Comparison of ENCODE assay signal across 29 cellular contexts in the genomic region with DNA sequence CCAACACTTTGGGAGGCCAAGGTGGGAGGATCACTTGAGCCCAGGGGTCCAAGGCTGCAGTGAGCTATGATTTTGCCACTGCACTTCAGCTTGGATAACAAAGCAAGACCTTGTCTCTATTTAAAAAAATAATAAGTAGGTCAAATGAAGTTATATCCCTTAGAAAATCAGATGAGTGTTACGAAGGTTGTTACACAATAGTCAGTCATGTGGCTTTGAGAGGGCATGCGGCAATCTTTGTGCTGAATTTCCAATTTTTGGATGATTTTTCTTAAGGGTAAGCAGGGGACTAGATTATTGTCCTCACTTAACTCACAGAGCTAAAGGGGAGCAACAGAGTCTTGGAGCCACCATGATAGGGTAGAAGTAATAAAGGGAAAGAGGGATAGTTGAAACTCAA.
"Had no signal": no experiment of that assay in that cellular context is flagged by ENCODE, and none has a peak within 500 bp of the region (broad histone marks: within the 10 kb centered on the region; RNA-seq: fewer than 3 reads in every experiment).

No MANE protein-coding gene starts in this region.

- H3K27ac Mint-ChIP-seq: activated CD4-positive, alpha-beta memory T cell treated with anti-CD3 and anti-CD28 coated beads, Interleukin-2, amount 10 ng/mL, durations not matched to agents 7 days and 5 days; activated CD4-positive, alpha-beta T cell treated with anti-CD3 and anti-CD28 coated beads, Interleukin-2, amount 10 ng/mL, durations not matched to agents 7 days and 5 days; activated naive CD4-positive, alpha-beta T cell treated with anti-CD3 and anti-CD28 coated beads, Interleukin-2, amount 50 U/mL, for 24 hours; activated naive CD8-positive, alpha-beta T cell treated with anti-CD3 and anti-CD28 coated beads, Interleukin-2, amount 50 U/mL, for 24 hours; activated T-helper 17 cell treated with anti-CD3 and anti-CD28 coated beads, Interleukin-2, amount 50 U/mL, for 72 hours; T-helper 17 cell had no signal

- H3K79me2 ChIP-seq: parathyroid adenoma had no signal

- H3K4me3 ChIP-seq: colonic mucosa, heart left ventricle, lower lobe of right lung, psoas muscle, right atrium auricular region, tibial nerve had no signal

- H3K36me3 Mint-ChIP-seq: activated naive CD4-positive, alpha-beta T cell treated with anti-CD3 and anti-CD28 coated beads, Interleukin-2, amount 50 U/mL, for 24 hours had no signal

- H2AFZ ChIP-seq: parathyroid adenoma had no signal

- H3K9me3 Mint-ChIP-seq: activated naive CD4-positive, alpha-beta T cell treated with anti-CD3 and anti-CD28 coated beads, Interleukin-2, amount 50 U/mL, for 24 hours; activated T-helper 17 cell treated with anti-CD3 and anti-CD28 coated beads, Interleukin-2, amount 50 U/mL, for 72 hours had no signal

- H3K4me1 Mint-ChIP-seq: activated CD4-positive, alpha-beta memory T cell treated with anti-CD3 and anti-CD28 coated beads, Interleukin-2, amount 10 ng/mL, durations not matched to agents 7 days and 5 days; activated CD4-positive, alpha-beta T cell treated with anti-CD3 and anti-CD28 coated beads, Interleukin-2, amount 10 ng/mL, durations not matched to agents 7 days and 5 days; activated naive CD4-positive, alpha-beta T cell treated with anti-CD3 and anti-CD28 coated beads, Interleukin-2, amount 50 U/mL, for 24 hours; T-helper 17 cell had no signal

- H3K4me3 Mint-ChIP-seq: activated CD4-positive, alpha-beta memory T cell treated with anti-CD3 and anti-CD28 coated beads, Interleukin-2, amount 10 ng/mL, durations not matched to agents 7 days and 5 days; activated CD4-positive, alpha-beta T cell treated with anti-CD3 and anti-CD28 coated beads, Interleukin-2, amount 10 ng/mL, durations not matched to agents 7 days and 5 days; activated naive CD4-positive, alpha-beta T cell treated with anti-CD3 and anti-CD28 coated beads, Interleukin-2, amount 50 U/mL, for 24 hours; activated naive CD8-positive, alpha-beta T cell treated with anti-CD3 and anti-CD28 coated beads, Interleukin-2, amount 50 U/mL, for 24 hours; activated T-cell treated with anti-CD3 and anti-CD28 coated beads, Interleukin-2, amount 50 U/mL, for 4 hours; activated T-helper 17 cell treated with anti-CD3 and anti-CD28 coated beads, Interleukin-2, amount 50 U/mL, for 72 hours; naive thymus-derived CD8-positive, alpha-beta T cell; neural crest cell; T-helper 17 cell had no signal

- H3K27me3 ChIP-seq: colonic mucosa, heart left ventricle, right atrium auricular region, tibial nerve had no signal

- H3K36me3 ChIP-seq: colonic mucosa, heart left ventricle, lower lobe of right lung, right atrium auricular region, tibial nerve had no signal

- H3K9me3 ChIP-seq: colonic mucosa, heart left ventricle, lower lobe of right lung, psoas muscle, right atrium auricular region, tibial nerve had no signal

- DNase-seq: activated CD4-positive, alpha-beta memory T cell treated with anti-CD3 and anti-CD28 coated beads, Interleukin-2, amount 10 ng/mL, durations not matched to agents 7 days and 5 days; activated CD4-positive, alpha-beta T cell treated with anti-CD3 and anti-CD28 coated beads, Interleukin-2, amount 10 ng/mL, durations not matched to agents 7 days and 5 days; activated CD4-positive, CD25-positive, alpha-beta regulatory T cell treated with anti-CD3 and anti-CD28 coated beads, Interleukin-2, amount 50 U/mL, for 72 hours; activated gamma-delta T cell treated with Interleukin-2 at 50 U/mL for 16 hours; activated naive CD8-positive, alpha-beta T cell treated with anti-CD3 and anti-CD28 coated beads, Interleukin-2, amount 50 U/mL, for 24 hours; activated T-cell treated with anti-CD3 and anti-CD28 coated beads, Interleukin-2, amount 50 U/mL, for 4 hours; anterior cingulate cortex; colonic mucosa; effector CD8-positive, alpha-beta T cell; foreskin keratinocyte; heart left ventricle; kidney glomerular epithelial cell; lower lobe of right lung; mesenchymal stem cell; naive thymus-derived CD8-positive, alpha-beta T cell; nucleus accumbens; psoas muscle; stimulated activated CD4-positive, alpha-beta T cell treated with anti-CD3 and anti-CD28 coated beads, Interleukin-15, amount 100 ng/mL, for 24 hours; stimulated activated CD4-positive, alpha-beta T cell treated with anti-CD3 and anti-CD28 coated beads, Interleukin-2, amount 100 ng/mL, for 24 hours; stimulated activated naive CD4-positive, alpha-beta T cell; T-helper 17 cell; T1000 had no signal

- H3K27me3 Mint-ChIP-seq: activated naive CD4-positive, alpha-beta T cell treated with anti-CD3 and anti-CD28 coated beads, Interleukin-2, amount 50 U/mL, for 24 hours; activated naive CD8-positive, alpha-beta T cell treated with anti-CD3 and anti-CD28 coated beads, Interleukin-2, amount 50 U/mL, for 24 hours; naive thymus-derived CD8-positive, alpha-beta T cell had no signal

- H3K27ac ChIP-seq: colonic mucosa, epithelial cell of prostate, foreskin keratinocyte, heart left ventricle, lower lobe of right lung, parathyroid adenoma, psoas muscle, right atrium auricular region, tibial nerve had no signal

- H3K4me1 ChIP-seq: colonic mucosa, foreskin keratinocyte, lower lobe of right lung, parathyroid adenoma, psoas muscle had no signal
